ENCODE assay signal across 17 cellular contexts in the genomic region with DNA sequence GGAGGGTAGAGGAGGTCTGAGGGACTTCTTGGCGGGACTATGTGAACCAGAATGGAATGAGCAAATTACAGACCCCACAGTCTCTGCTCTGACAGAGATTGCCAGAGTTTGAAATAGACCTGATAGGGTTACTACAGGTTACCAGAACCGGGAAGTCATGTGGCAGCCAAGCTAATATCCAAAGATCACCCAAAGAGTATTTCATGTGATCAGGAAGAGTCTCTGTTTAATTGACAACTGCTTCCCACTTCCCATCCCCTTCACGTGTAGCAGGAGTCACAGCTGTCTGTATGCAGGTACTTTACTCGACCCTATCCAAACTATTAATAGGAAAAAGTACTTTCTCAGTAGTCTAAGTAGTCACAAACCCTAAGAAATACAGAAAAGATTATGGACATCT. TPM values are rescaled to one million over a fixed set of nuclear protein-coding genes. Genes with fewer than 3 reads are reported as not detected.
DNase-seq lines count a peak whose midpoint lies in the region; ATAC-seq and TF ChIP-seq lines count a peak whose summit lies in the region.
"Had no signal": no experiment of that assay in that cellular context is flagged by ENCODE, and none has a peak within 500 bp of the region (broad histone marks: within the 10 kb centered on the region; RNA-seq: fewer than 3 reads in every experiment).

No MANE protein-coding gene starts in this region.

- no peak overlapping the region for H4K8ac ChIP-seq in H9 (replicated peaks; ENCODE audit: insufficient read length, low read depth, low read length)

- POLR2A ChIA-PET in WTC11 (lab: Charles Lee) = no interaction called here

- no peaks in the 10 kb centered on the region for H3K27me3 ChIP-seq in H9 (ENCODE audit: insufficient read depth, low read length)
- H3K27me3 ChIP-seq in neural progenitor cell = no peaks in the 10 kb centered on the region

- H4K5ac ChIP-seq in H9 (ENCODE audit: insufficient read length, low read depth, low read length) = no peak overlapping the region

- no peak overlapping the region for H3K4me3 ChIP-seq in neural progenitor cell
- H3K4me3 ChIP-seq: GM23248 had no signal

- H3K56ac ChIP-seq in H9 (ENCODE audit: insufficient read length, low read depth, low read length) = no peak overlapping the region

- TF ChIP-seq CTCF in H9 (conservative IDR thresholded peaks at IDR 0.05) (no peak), WTC11 (IDR thresholded peaks at IDR 0.05) (no peak), neural progenitor cell (IDR thresholded peaks at IDR 0.05) (no peak)

- H2BK12ac ChIP-seq in H9 (ENCODE audit: insufficient read length, low read depth, low read length) = no peak overlapping the region

- no peak overlapping the region for H2BK20ac ChIP-seq in H9 (ENCODE audit: low read depth, low read length, poor library complexity, severe bottlenecking)

- no peaks in the 10 kb centered on the region for H3K23me2 ChIP-seq in H9 (ENCODE audit: insufficient read length, low read depth, low read length, poor library complexity, severe bottlenecking)

- H3K4me1 Mint-ChIP-seq in H9 (peaks cover 7% of the 10 kb centered on the region in 2 experiments), WTC11 (peaks cover 7% of the 10 kb centered on the region), neural progenitor cell (no peaks in the 10 kb centered on the region)
- H3K4me1 Mint-ChIP-seq: CD4-positive, alpha-beta memory T cell had no signal

- no peak overlapping the region for H2BK5ac ChIP-seq in H9 (ENCODE audit: insufficient read length, low read length)

- H3K14ac ChIP-seq in H9 (ENCODE audit: insufficient read depth, low read length) = no peak overlapping the region

- ATAC-seq in WTC11 (peak; percentile 18; the same call in 1 of the 2 replicates), left lobe of liver (peak; percentile 83), GM21528 (IDR thresholded peaks at IDR 0.05; ENCODE audit: low FRiP score, unreplicated experiment) (no peak)

- no peak overlapping the region for H3K18ac ChIP-seq in H9 (ENCODE audit: insufficient read length, low read depth, low read length)

- no peak overlapping the region for H3K9ac ChIP-seq in H9 (ENCODE audit: extremely low read depth, insufficient read length, low read length)
- H3K9ac ChIP-seq in neural progenitor cell = no peak overlapping the region
- H3K9ac ChIP-seq: GM23248 had no signal

- no peak overlapping the region for H3T11ph ChIP-seq in H9 (ENCODE audit: low read length)

- no peak overlapping the region for H4K91ac ChIP-seq in H9 (ENCODE audit: insufficient read length, low read depth, low read length)

- no peak overlapping the region for H3K4me2 ChIP-seq in H9 (ENCODE audit: insufficient read depth, insufficient read length, low read length)
- H3K4me2 ChIP-seq in neural progenitor cell = no peak overlapping the region

- H3K4me3 Mint-ChIP-seq in H9 = no peak overlapping the region
- no peak overlapping the region for H3K4me3 Mint-ChIP-seq in WTC11
- no peak overlapping the region for H3K4me3 Mint-ChIP-seq in neural progenitor cell
- H3K4me3 Mint-ChIP-seq: CD4-positive, alpha-beta memory T cell had no signal

- H2AFZ ChIP-seq in H9 (ENCODE audit: low read length) = no peak overlapping the region
- H2AFZ ChIP-seq in neural progenitor cell (replicated peaks) = no peak overlapping the region
- H2AFZ ChIP-seq: GM23248 had no signal

- H3K27ac ChIP-seq in H9 (ENCODE audit: insufficient read length, low read depth, low read length) (no peak overlapping the region), neural progenitor cell (no peak overlapping the region)
- H3K27ac ChIP-seq: GM23248 had no signal

- H3K4me1 ChIP-seq in H9 (ENCODE audit: insufficient read depth, low read length) (no peaks in the 10 kb centered on the region), neural progenitor cell (no peaks in the 10 kb centered on the region)

- no peak overlapping the region for H2BK15ac ChIP-seq in H9 (ENCODE audit: low read depth, low read length)

- H3K23ac ChIP-seq in H9 (ENCODE audit: insufficient read length, low read depth, low read length) = no peak overlapping the region

- CTCF ChIA-PET in WTC11 (lab: Charles Lee) = no interaction called here

- H3K36me3 ChIP-seq in neural progenitor cell = no peaks in the 10 kb centered on the region

- H4K20me1 ChIP-seq in H9 (ENCODE audit: control insufficient read depth, insufficient read depth, insufficient read length) = no peaks in the 10 kb centered on the region
- H4K20me1 ChIP-seq in neural progenitor cell (ENCODE audit: low read depth) = no peaks in the 10 kb centered on the region

- H3K36me3 Mint-ChIP-seq in H9 (ENCODE audit: insufficient read depth in 1 of 3, low read depth in 3 of 3) = peaks cover 0 to 12% (median 10%) of the 10 kb centered on the region in 3 experiments; a peak in 4 of 7 replicates
- peaks cover 5% of the 10 kb centered on the region for H3K36me3 Mint-ChIP-seq in WTC11
- H3K36me3 Mint-ChIP-seq in neural progenitor cell = peaks cover 9% of the 10 kb centered on the region

- H3K9me3 Mint-ChIP-seq in H9 = no peaks in the 10 kb centered on the region
- no peaks in the 10 kb centered on the region for H3K9me3 Mint-ChIP-seq in WTC11
- H3K9me3 Mint-ChIP-seq in neural progenitor cell = no peaks in the 10 kb centered on the region

- H3K79me2 ChIP-seq in H9 (ENCODE audit: insufficient read depth, low read length) (no peaks in the 10 kb centered on the region), neural progenitor cell (ENCODE audit: low read depth) (no peaks in the 10 kb centered on the region)

- peak overlapping the region in 2 of 3 experiments; percentile 40 to 65; a peak in 3 of 7 replicates for H3K27ac Mint-ChIP-seq in H9
- no peak overlapping the region for H3K27ac Mint-ChIP-seq in WTC11
- H3K27ac Mint-ChIP-seq in neural progenitor cell = peak overlapping the region; percentile 13
- H3K27ac Mint-ChIP-seq: CD4-positive, alpha-beta memory T cell had no signal

- H3K4ac ChIP-seq in H9 (ENCODE audit: low read depth, low read length) = no peak overlapping the region

- no peak overlapping the region for H2BK120ac ChIP-seq in H9 (ENCODE audit: low read depth, low read length, poor library complexity, severe bottlenecking)

- H3K9me3 ChIP-seq in H9 (ENCODE audit: control insufficient read depth, low read depth, low read length) (no peaks in the 10 kb centered on the region), neural progenitor cell (ENCODE audit: low read depth) (no peaks in the 10 kb centered on the region)

- no peaks in the 10 kb centered on the region for H3K27me3 Mint-ChIP-seq in H9 (ENCODE audit: low read depth)
- no peaks in the 10 kb centered on the region for H3K27me3 Mint-ChIP-seq in WTC11 (ENCODE audit: low read depth)
- no peaks in the 10 kb centered on the region for H3K27me3 Mint-ChIP-seq in neural progenitor cell (ENCODE audit: insufficient read depth, low read depth)
- H3K27me3 Mint-ChIP-seq: CD4-positive, alpha-beta memory T cell had no signal

- H3F3A ChIP-seq in neural progenitor cell (ENCODE audit: low read depth) = no peaks in the 10 kb centered on the region

- no peaks in the 10 kb centered on the region for H3K79me1 ChIP-seq in H9 (ENCODE audit: insufficient read depth, low read depth, low read length, poor library complexity, severe bottlenecking)

- no peak for DNase-seq in H9
- DNase-seq in WTC11 (ENCODE audit: low spot score) = no peak
- DNase-seq in left lobe of liver (ENCODE audit: low spot score) = no peak
- no peak for DNase-seq in neural progenitor cell (ENCODE audit: low spot score)
- DNase-seq in activated CD8-positive, alpha-beta memory T cell treated with anti-CD3 and anti-CD28 coated beads, Interleukin-2, amount 50 U/mL, for 4 hours = no peak
- no peak for DNase-seq in GM19238 (ENCODE audit: insufficient read length, low spot score)
- DNase-seq in foreskin melanocyte = no peak
- DNase-seq: C1 segment of cervical spinal cord; Calu3; CD4-positive, alpha-beta memory T cell; COR-L47; DMS53; DMS79 treated with DMSO at 0.1 percent for 48 hours; GF-D8; GM23248; HCEC 1CT had no signal

- WGBS in H9 (ENCODE audit: extremely low coverage, insufficient read length, low lambda C conversion rate) = no CpG with 5 or more reads among the region's 4 CpGs

- no peak overlapping the region for H2AK5ac ChIP-seq in H9 (ENCODE audit: insufficient read length, low read length)

TF ChIP-seq in WTC11, 78 proteins besides CTCF, POLR2A, EP300 and RAD21 (continues in another document):
- no peak for TF ChIP-seq ZNF263 (CRISPR knock-in tag; IDR thresholded peaks at IDR 0.05; ENCODE audit: low read depth)
- TF ChIP-seq, protein P1, sequence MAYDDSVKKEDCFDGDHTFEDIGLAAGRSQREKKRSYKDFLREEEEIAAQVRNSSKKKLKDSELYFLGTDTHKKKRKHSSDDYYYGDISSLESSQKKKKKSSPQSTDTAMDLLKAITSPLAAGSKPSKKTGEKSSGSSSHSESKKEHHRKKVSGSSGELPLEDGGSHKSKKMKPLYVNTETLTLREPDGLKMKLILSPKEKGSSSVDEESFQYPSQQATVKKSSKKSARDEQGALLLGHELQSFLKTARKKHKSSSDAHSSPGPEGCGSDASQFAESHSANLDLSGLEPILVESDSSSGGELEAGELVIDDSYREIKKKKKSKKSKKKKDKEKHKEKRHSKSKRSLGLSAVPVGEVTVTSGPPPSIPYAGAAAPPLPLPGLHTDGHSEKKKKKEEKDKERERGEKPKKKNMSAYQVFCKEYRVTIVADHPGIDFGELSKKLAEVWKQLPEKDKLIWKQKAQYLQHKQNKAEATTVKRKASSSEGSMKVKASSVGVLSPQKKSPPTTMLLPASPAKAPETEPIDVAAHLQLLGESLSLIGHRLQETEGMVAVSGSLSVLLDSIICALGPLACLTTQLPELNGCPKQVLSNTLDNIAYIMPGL (CRISPR knock-in tag; IDR thresholded peaks at IDR 0.05) = no peak
- no peak for TF ChIP-seq ESRRA (CRISPR knock-in tag; IDR thresholded peaks at IDR 0.05; ENCODE audit: borderline replicate concordance)

RNA-seq across cellular contexts. Expression of a gene that starts 20.2 kb away (rescaled TPM):
- total RNA-seq in H9 (2021) (14.5 and 17.9 TPM in 2 replicates), WTC11 (2021) (14.1 to 17.0 TPM (median 15.5 TPM) in 3 replicates), left lobe of liver (7.3 TPM), neural progenitor cell (ENCODE audit: low replicate concordance) (21.6 and 46.1 TPM in 2 replicates)
